Comparison of ENCODE assay signal across 37 cellular contexts in the genomic region with DNA sequence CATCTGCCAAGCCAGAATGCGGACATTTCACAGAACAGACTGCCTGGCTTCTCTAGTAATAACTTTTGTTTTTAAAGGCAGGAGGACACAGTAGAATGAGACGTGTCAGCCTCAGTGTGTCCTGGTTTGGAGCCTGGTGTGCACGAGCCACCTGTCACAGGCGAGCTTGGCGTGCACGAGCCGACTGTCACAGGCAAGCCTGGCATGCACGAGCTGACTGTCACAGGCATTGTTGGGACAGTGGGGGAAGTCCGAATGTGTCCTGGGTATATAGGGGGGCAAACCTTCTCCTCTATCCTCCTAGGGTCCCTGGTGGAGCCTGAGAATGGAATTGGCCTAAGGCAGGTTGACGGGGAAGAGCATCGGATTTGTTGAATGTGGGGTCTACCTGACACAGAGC. TPM values are rescaled to one million over a fixed set of nuclear protein-coding genes. Genes with fewer than 3 reads are reported as not detected.
"Had no signal": no experiment of that assay in that cellular context is flagged by ENCODE, and none has a peak within 500 bp of the region (broad histone marks: within the 10 kb centered on the region; RNA-seq: fewer than 3 reads in every experiment).

No MANE protein-coding gene starts in this region.

- ATAC-seq: activated naive CD8-positive, alpha-beta T cell treated with anti-CD3 and anti-CD28 coated beads, Interleukin-2, amount 50 U/mL, for 24 hours; PC-3; Right ventricle myocardium inferior; SK-N-SH treated with all-trans-retinoic acid at 6 μM for 48 hours; T-cell; T-helper 17 cell had no signal

- DNase-seq: activated B cell treated with CpG ODN at 0.5 μM for 24 hours; activated CD4-positive, alpha-beta memory T cell treated with anti-CD3 and anti-CD28 coated beads for 36 hours; activated CD4-positive, alpha-beta T cell treated with anti-CD3 and anti-CD28 coated beads for 4 hours; activated CD4-positive, alpha-beta T cell treated with anti-CD3 and anti-CD28 coated beads, Interleukin-2, amount 50 U/mL, for 1 hour; activated CD4-positive, CD25-positive, alpha-beta regulatory T cell treated with anti-CD3 and anti-CD28 coated beads, Interleukin-2, amount 50 U/mL, for 72 hours; activated CD8-positive, alpha-beta memory T cell treated with anti-CD3 and anti-CD28 coated beads, Interleukin-2, amount 50 U/mL, for 4 hours; activated effector memory CD4-positive, alpha-beta T cell treated with Interleukin-2 at 50 U/mL for 16 hours; activated naive CD4-positive, alpha-beta T cell treated with anti-CD3 and anti-CD28 coated beads, Interleukin-2, amount 10 ng/mL, durations not matched to agents 7 days and 5 days; activated naive CD8-positive, alpha-beta T cell treated with anti-CD3 and anti-CD28 coated beads, Interleukin-2, amount 50 U/mL, for 24 hours; activated T-cell treated with anti-CD3 and anti-CD28 coated beads for 4 hours; activated T-cell treated with anti-CD3 and anti-CD28 coated beads, Interleukin-2, amount 50 U/mL, for 48 hours; anterior cingulate cortex; caudate nucleus; Kasumi-1; KG1; MM.1S; MV-4-11; NCI-H1092; NCI-H1436 treated with DMSO at 0.1 percent for 48 hours; NCI-H1694 treated with DMSO at 0.1 percent for 48 hours; NCI-H2029; NCI-H2107; NCI-H2171; NCI-H510A; NCI-H526; NCI-H748 treated with DMSO at 0.1 percent for 48 hours; NK-92 treated with Interleukin-12 subunit alpha and Interleukin-12 subunit beta, amount 100 ng/mL, for 24 hours; PC-3; SIG-M5; T-cell; T-helper 17 cell had no signal

- H3K27ac ChIP-seq: RWPE1, VCaP had no signal

RNA-seq across cellular contexts. Expression of a gene that starts 7.5 kb away (rescaled TPM):
- total RNA-seq: activated B cell treated with CpG ODN at 0.5 μM for 24 hours; activated CD4-positive, alpha-beta memory T cell treated with anti-CD3 and anti-CD28 coated beads for 36 hours; bronchial epithelial cell; PC-3; Right ventricle myocardium inferior; SK-MEL-5; T-cell; T-helper 17 cell had no signal
